ENCODE assay signal across 12 cellular contexts in genomic region chr2:37020212-37020886, GRCh38. TPM values are rescaled to one million over a fixed set of nuclear protein-coding genes. Genes with fewer than 3 reads are reported as not detected.
A peak's percentile ranks its signal among the peaks of the same experiment; 100 is the strongest.
DNase-seq lines count a peak whose midpoint lies in the region; ATAC-seq, FAIRE-seq and TF ChIP-seq lines count a peak whose summit lies in the region.
"Had no signal": no experiment of that assay in that cellular context is flagged by ENCODE, and none has a peak within 500 bp of the region (broad histone marks: within the 10 kb centered on the region; RNA-seq: fewer than 3 reads in every experiment).

No MANE protein-coding gene starts in this region.

- H3K9ac ChIP-seq in liver (ENCODE audit: low read depth in 1 of 2, low read length in 2 of 2) (no peak overlapping the region), HepG2 (ENCODE audit: insufficient read depth, low read depth, low read length) (no peak overlapping the region)

- no peaks in the 10 kb centered on the region for H3K4me1 ChIP-seq in liver (ENCODE audit: control insufficient read depth in 4 of 4, insufficient read depth in 4 of 4, low read length in 3 of 4)
- H3K4me1 ChIP-seq in HepG2 (ENCODE audit: insufficient read depth, low read length), result no peaks in the 10 kb centered on the region
- peaks cover 0 to 14% (median 0%) of the 10 kb centered on the region in 3 donors for H3K4me1 ChIP-seq in gastroesophageal sphincter

- H4K20me1 ChIP-seq in HepG2 (ENCODE audit: insufficient read depth, low read length), result no peaks in the 10 kb centered on the region

- no TSS peak for BruUV-seq in HepG2 (replicated peaks; lab: Mats Ljungman, UMichigan)

- FAIRE-seq in HepG2 (lab: Jason Lieb, UNC), result no peak

- WGBS in liver, result 78% methylated on average over 5 of the region's 5 CpGs
- 96% methylated on average over 5 of the region's 5 CpGs for WGBS in HepG2 (ENCODE audit: low lambda C conversion rate)
- 31 to 46% methylated on average over 3 to 5 of the region's 5 CpGs for WGBS in gastroesophageal sphincter (ENCODE audit: low coverage in 1 of 2), 2 donors

- in situ Hi-C loops in HepG2 (cut with HindIII; ENCODE audit: extremely low pct_ligation_motif_present, low pct_unique_long_range_greater_than_20kb), result loop anchor here (10.0 kb wide), 1 partner anchor 236 kb away; no protein-coding TSS in a partner anchor

- POLR2A ChIA-PET in HepG2 (lab: Yijun Ruan, JAX), result no interaction called here

- H3K79me2 ChIP-seq in HepG2 (ENCODE audit: insufficient read depth, low read length), result no peaks in the 10 kb centered on the region

- no peak overlapping the region for H3K4me2 ChIP-seq in HepG2 (ENCODE audit: low read depth, low read length)

- no peak overlapping the region for H3K27ac ChIP-seq in liver (ENCODE audit: low read depth in 1 of 2, low read length in 2 of 2)
- no peak overlapping the region for H3K27ac ChIP-seq in HepG2 (ENCODE audit: extremely low read length, insufficient read depth, low read length)
- peak overlapping the region in 1 of 4 donors; percentile 17 for H3K27ac ChIP-seq in gastroesophageal sphincter

- H3K27me3 ChIP-seq in liver (ENCODE audit: control insufficient read depth in 4 of 4, insufficient read depth in 4 of 4, low read length in 3 of 4) (no peaks in the 10 kb centered on the region), HepG2 (ENCODE audit: control insufficient read depth in 1 of 2, insufficient read depth in 2 of 2, low read length in 2 of 2) (no peaks in the 10 kb centered on the region), gastroesophageal sphincter (no peaks in the 10 kb centered on the region)

- TF ChIP-seq EP300 in HepG2 (IDR thresholded peaks at IDR 0.05; ENCODE audit: low read depth in 2 of 2, low read length in 2 of 2), result no peak
- TF ChIP-seq EP300 in HepG2 (CRISPR knock-in tag; IDR thresholded peaks at IDR 0.05; ENCODE audit: borderline replicate concordance), result no peak
- no peak for TF ChIP-seq EP300 in gastroesophageal sphincter (IDR thresholded peaks at IDR 0.05)

- H3K9me3 ChIP-seq in liver (ENCODE audit: control insufficient read depth in 4 of 4, low read length in 3 of 4) (no peaks in the 10 kb centered on the region), HepG2 (ENCODE audit: low read length) (no peaks in the 10 kb centered on the region), gastroesophageal sphincter (no peaks in the 10 kb centered on the region)

- TF ChIP-seq POLR2A in HepG2 (IDR thresholded peaks at IDR 0.05; ENCODE audit: insufficient read depth in 1 of 2, low read depth in 2 of 2, low read length in 2 of 2) (no peak), gastroesophageal sphincter (IDR thresholded peaks at IDR 0.05) (no peak)

- H3K36me3 ChIP-seq in liver (ENCODE audit: control insufficient read depth in 4 of 4, insufficient read depth in 3 of 4, low read depth in 1 of 4, low read length in 3 of 4) (peaks cover 4 to 35% (median 20%) of the 10 kb centered on the region in 4 donors), HepG2 (replicated peaks in 1 of 2; ENCODE audit: control insufficient read depth in 1 of 2, insufficient read depth in 2 of 2, low read length in 2 of 2) (peaks cover 4 to 24% of the 10 kb centered on the region in 2 experiments), gastroesophageal sphincter (peaks cover 0 to 92% of the 10 kb centered on the region in 2 donors)

- intact Hi-C loops in HepG2 (cut with micrococcal nuclease; ENCODE audit: unreplicated experiment), result no loop called here

- CTCF ChIA-PET in HepG2 (lab: Yijun Ruan, JAX; ENCODE audit: low intra/inter-chr PET ratio, low total read pairs), result no interaction called here

- DNase-seq in HepG2 (ENCODE audit: low spot score) (no peak), non-pigmented ciliary epithelial cell (ENCODE audit: low read depth) (peak; percentile 90), NCI-H146 (lab: John Stamatoyannopoulos, UW) (no peak), NCI-H1092 treated with DMSO at 0.1 percent for 48 hours (lab: John Stamatoyannopoulos, UW) (no peak)
- no peak for DNase-seq in stimulated activated CD4-positive, alpha-beta T cell treated with anti-CD3 and anti-CD28 coated beads, Interleukin-15, amount 100 ng/mL, for 24 hours
- DNase-seq: activated CD8-positive, alpha-beta memory T cell treated with anti-CD3 and anti-CD28 coated beads for 24 hours; AML-193; NCI-H774; T-helper 1 cell had no signal

- H2AFZ ChIP-seq in HepG2 (ENCODE audit: low read length), result no peak overlapping the region

- TF ChIP-seq CTCF in liver (IDR thresholded peaks at IDR 0.05; ENCODE audit: low read depth, low read length, missing input control) (no peak), HepG2 (CRISPR knock-in tag; IDR thresholded peaks at IDR 0.05) (no peak), gastroesophageal sphincter (IDR thresholded peaks at IDR 0.05) (no peak)

- H3K4me3 ChIP-seq in liver (ENCODE audit: low read depth in 1 of 3, low read length in 3 of 3), result no peak overlapping the region
- no peak overlapping the region for H3K4me3 ChIP-seq in HepG2 (replicated peaks in 1 of 3; ENCODE audit: insufficient read depth in 1 of 3, low read depth in 2 of 3, low read length in 3 of 3)
- H3K4me3 ChIP-seq in gastroesophageal sphincter, result no peak overlapping the region

- ATAC-seq in HepG2 (no peak), gastroesophageal sphincter (peak; percentile 74), GM21576 (IDR thresholded peaks at IDR 0.05; ENCODE audit: unreplicated experiment) (no peak)

- TF ChIP-seq RAD21 in liver (IDR thresholded peaks at IDR 0.05), result no peak
- no peak for TF ChIP-seq RAD21 in HepG2 (CRISPR knock-in tag; IDR thresholded peaks at IDR 0.05)

TF ChIP-seq in liver, 16 proteins besides CTCF, POLR2A, EP300 and RAD21 (continues in another document):
- TF ChIP-seq JUND (IDR thresholded peaks at IDR 0.05) (peak; percentile 41 to 61), HNF4A (conservative IDR thresholded peaks at IDR 0.05) (no peak), NR2F2 (IDR thresholded peaks at IDR 0.05) (peak; percentile 67), ZBTB33 (IDR thresholded peaks at IDR 0.05) (no peak), FOXA2 (IDR thresholded peaks at IDR 0.05) (no peak)

TF ChIP-seq in HepG2, 621 proteins besides CTCF, POLR2A, EP300 and RAD21 (continues in another document):
- TF ChIP-seq ZSCAN5A (CRISPR knock-in tag; IDR thresholded peaks at IDR 0.05; ENCODE audit: borderline replicate concordance) (no peak), RBFOX2 (IDR thresholded peaks at IDR 0.05; ENCODE audit: low read depth, low read length) (no peak), YEATS2 (CRISPR knock-in tag; IDR thresholded peaks at IDR 0.05; ENCODE audit: borderline replicate concordance) (no peak), ZBTB7A (CRISPR knock-in tag; IDR thresholded peaks at IDR 0.05) (no peak), HCFC1 (IDR thresholded peaks at IDR 0.05; ENCODE audit: low read depth, low read length) (no peak), ZNF234 (CRISPR knock-in tag; conservative IDR thresholded peaks at IDR 0.05) (no peak), KAT7 (CRISPR knock-in tag; IDR thresholded peaks at IDR 0.05; ENCODE audit: borderline replicate concordance) (no peak)
- TF ChIP-seq, protein P1, sequence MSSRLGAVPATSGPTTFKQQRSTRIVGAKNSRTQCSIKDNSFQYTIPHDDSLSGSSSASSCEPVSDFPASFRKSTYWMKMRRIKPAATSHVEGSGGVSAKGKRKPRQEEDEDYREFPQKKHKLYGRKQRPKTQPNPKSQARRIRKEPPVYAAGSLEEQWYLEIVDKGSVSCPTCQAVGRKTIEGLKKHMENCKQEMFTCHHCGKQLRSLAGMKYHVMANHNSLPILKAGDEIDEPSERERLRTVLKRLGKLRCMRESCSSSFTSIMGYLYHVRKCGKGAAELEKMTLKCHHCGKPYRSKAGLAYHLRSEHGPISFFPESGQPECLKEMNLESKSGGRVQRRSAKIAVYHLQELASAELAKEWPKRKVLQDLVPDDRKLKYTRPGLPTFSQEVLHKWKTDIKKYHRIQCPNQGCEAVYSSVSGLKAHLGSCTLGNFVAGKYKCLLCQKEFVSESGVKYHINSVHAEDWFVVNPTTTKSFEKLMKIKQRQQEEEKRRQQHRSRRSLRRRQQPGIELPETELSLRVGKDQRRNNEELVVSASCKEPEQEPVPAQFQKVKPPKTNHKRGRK (CRISPR knock-in tag; IDR thresholded peaks at IDR 0.05), result no peak

RNA-seq across cellular contexts. Expression of gene STRN, which starts 54.0 kb away (rescaled TPM):
- 10 to 100 TPM in 1 of 2 donors, 1 to 10 TPM in 1; 7.6 to 11.9 TPM for total RNA-seq in liver
- polyA plus RNA-seq in liver, result 1 to 10 TPM; 2.5 to 3.6 TPM
- total RNA-seq in HepG2 (2016; rRNA removed; fragmentation: Illumina TruSeq; extraction: Trizol), result 19.3 and 28.4 TPM in 2 replicates
- total RNA-seq in HepG2 (2016; cell fraction: cytosol; rRNA removed; fragmentation: Illumina TruSeq; extraction: Trizol; ENCODE audit: low read depth), result 2.6 and 3.9 TPM in 2 replicates
- total RNA-seq in HepG2 (2016; cell fraction: insoluble cytoplasmic fraction; rRNA removed; fragmentation: Illumina TruSeq; extraction: Trizol), result 18.1 and 28.1 TPM in 2 replicates
- total RNA-seq in HepG2 (2016; cell fraction: membrane; rRNA removed; fragmentation: Illumina TruSeq; extraction: Trizol), result 4.7 and 5.6 TPM in 2 replicates
- 13.5 and 15.6 TPM in 2 replicates for total RNA-seq in HepG2 (2016; cell fraction: nucleus; rRNA removed; fragmentation: Illumina TruSeq; extraction: Trizol)
- 8.8 and 10.4 TPM in 2 replicates for polyA plus RNA-seq in HepG2 (2011; rRNA removed)
- polyA plus RNA-seq in HepG2 (2011; cell fraction: cytosol; rRNA removed), result 4.5 and 5.8 TPM in 2 replicates
- polyA plus RNA-seq in HepG2 (2011; cell fraction: nucleus; rRNA removed), result 7.3 and 7.7 TPM in 2 replicates
- polyA plus RNA-seq in HepG2 (2012), result 9.5 and 11.1 TPM in 2 replicates
- 0.25 and 0.29 TPM in 2 replicates for polyA plus RNA-seq in HepG2 (2016; cell fraction: cytosol; fragmentation: Illumina TruSeq; extraction: Trizol; ENCODE audit: low read depth)
- 12.8 and 13.6 TPM in 2 replicates for polyA plus RNA-seq in HepG2 (2016; cell fraction: insoluble cytoplasmic fraction; fragmentation: Illumina TruSeq; extraction: Trizol; ENCODE audit: low read depth)
- 1.2 and 1.6 TPM in 2 replicates for polyA plus RNA-seq in HepG2 (2016; cell fraction: membrane; fragmentation: Illumina TruSeq; extraction: Trizol; ENCODE audit: low read depth)
- polyA plus RNA-seq in HepG2 (2016; cell fraction: nucleus; fragmentation: Illumina TruSeq; extraction: Trizol; ENCODE audit: insufficient read depth, low read depth), result 8.9 and 9.6 TPM in 2 replicates
- 20.8 and 25.5 TPM in 2 replicates for polyA minus RNA-seq in HepG2 (2011; rRNA and poly(A)+ RNA removed; ENCODE audit: low replicate concordance)
- polyA minus RNA-seq in HepG2 (2011; cell fraction: cytosol; rRNA and poly(A)+ RNA removed), result 17.0 and 22.1 TPM in 2 replicates
- 30.6 and 31.7 TPM in 2 replicates for polyA minus RNA-seq in HepG2 (2011; cell fraction: nucleus; rRNA and poly(A)+ RNA removed)
- 10 to 100 TPM; 18.5 to 24.6 (median 20.9) TPM for total RNA-seq in gastroesophageal sphincter
